In genomic region chr2:127644661-127645394, GRCh38 we compare ENCODE assay signal across 1 cellular context.
TF ChIP-seq lines count a peak whose summit lies in the region.

No MANE protein-coding gene starts in this region.

TF ChIP-seq in WTC11, 78 proteins besides CTCF, POLR2A, EP300 and RAD21:
- TF ChIP-seq JUN (CRISPR knock-in tag; IDR thresholded peaks at IDR 0.05): no peak
TF ChIP-seq in WTC11: peak in this region for 0.
